15 cellular contexts compared by ENCODE assay signal in the genomic region with DNA sequence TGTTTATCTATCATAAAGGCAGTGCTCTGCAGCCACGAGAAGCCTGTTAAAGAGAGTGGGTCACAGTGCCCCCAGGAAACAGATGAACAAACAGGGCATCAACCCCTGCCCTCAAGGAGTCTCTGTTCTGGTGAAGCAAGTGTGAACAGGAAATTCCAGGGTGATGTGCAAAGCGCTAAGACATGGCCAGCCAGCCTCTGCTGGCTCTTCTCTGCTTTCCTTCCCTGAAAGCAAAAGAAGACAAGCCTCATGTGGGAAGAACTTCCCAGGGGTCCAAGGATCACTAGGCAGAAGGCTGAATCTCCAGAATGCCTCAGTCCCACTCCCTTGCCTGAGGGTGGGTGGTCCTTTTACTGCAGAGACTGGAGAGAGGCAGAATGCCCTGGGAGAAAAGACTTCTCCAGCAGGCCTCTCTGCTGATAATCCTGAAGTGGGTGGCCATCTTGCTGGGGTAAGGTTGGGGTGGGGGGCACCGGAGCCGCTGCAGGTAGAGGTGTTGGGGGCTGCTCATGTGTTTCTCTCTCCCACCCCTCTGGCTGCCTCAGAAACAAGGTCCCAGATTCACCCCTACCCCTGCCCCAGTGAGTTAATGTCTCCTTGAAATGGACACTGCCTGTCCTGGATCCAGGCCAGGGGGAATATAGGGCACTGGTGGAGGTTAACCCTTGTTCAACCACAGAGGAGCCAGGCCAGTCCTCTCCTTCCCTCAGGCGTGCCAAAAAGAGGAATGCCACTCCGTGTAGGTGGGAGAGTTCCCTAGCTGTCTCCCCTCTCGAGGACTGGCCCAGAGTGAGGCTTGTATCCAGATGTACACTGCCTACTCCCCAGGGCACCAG. TPM values are rescaled to one million over a fixed set of nuclear protein-coding genes. Genes with fewer than 3 reads are reported as not detected.
DNase-seq lines count a peak whose midpoint lies in the region; FAIRE-seq and TF ChIP-seq lines count a peak whose summit lies in the region.
"Had no signal": no experiment of that assay in that cellular context is flagged by ENCODE, and none has a peak within 500 bp of the region (broad histone marks: within the 10 kb centered on the region; RNA-seq: fewer than 3 reads in every experiment).

No MANE protein-coding gene starts in this region.

- H3K4me1 ChIP-seq in small intestine (ENCODE audit: control insufficient read depth in 2 of 2, insufficient read depth in 1 of 2, low read depth in 1 of 2, low read length in 1 of 2), result peaks cover 0 to 6% of the 10 kb centered on the region in 2 donors

- H3K27me3 Mint-ChIP-seq in activated naive CD4-positive, alpha-beta T cell treated with anti-CD3 and anti-CD28 coated beads, Interleukin-2, amount 50 U/mL, for 24 hours, result no peaks in the 10 kb centered on the region
- peaks cover 23% of the 10 kb centered on the region for H3K27me3 Mint-ChIP-seq in activated naive CD4-positive, alpha-beta T cell treated with anti-CD3 and anti-CD28 coated beads, Interleukin-2, amount 10 ng/mL, durations not matched to agents 7 days and 5 days

- H3K27ac Mint-ChIP-seq in activated naive CD4-positive, alpha-beta T cell treated with anti-CD3 and anti-CD28 coated beads, Interleukin-2, amount 50 U/mL, for 24 hours, result no peak overlapping the region
- H3K27ac Mint-ChIP-seq in activated naive CD4-positive, alpha-beta T cell treated with anti-CD3 and anti-CD28 coated beads, Interleukin-2, amount 10 ng/mL, durations not matched to agents 7 days and 5 days, result no peak overlapping the region
- H3K27ac Mint-ChIP-seq: H9 had no signal

- 82 to 88% (median 86%) methylated on average over 7 of the region's 7 CpGs for WGBS in small intestine, 3 donors

- no peaks in the 10 kb centered on the region for H3K36me3 Mint-ChIP-seq in activated naive CD4-positive, alpha-beta T cell treated with anti-CD3 and anti-CD28 coated beads, Interleukin-2, amount 50 U/mL, for 24 hours
- no peaks in the 10 kb centered on the region for H3K36me3 Mint-ChIP-seq in activated naive CD4-positive, alpha-beta T cell treated with anti-CD3 and anti-CD28 coated beads, Interleukin-2, amount 10 ng/mL, durations not matched to agents 7 days and 5 days

- H3K9me3 ChIP-seq in SK-N-MC (ENCODE audit: low read depth, low read length) (no peaks in the 10 kb centered on the region), small intestine (ENCODE audit: control insufficient read depth, low read depth) (no peaks in the 10 kb centered on the region)

- no peak for DNase-seq in activated naive CD4-positive, alpha-beta T cell treated with anti-CD3 and anti-CD28 coated beads, Interleukin-2, amount 10 ng/mL, durations not matched to agents 7 days and 5 days
- no peak for DNase-seq in SK-N-MC (ENCODE audit: low read depth, low spot score)
- peak; percentile 46 for DNase-seq in fibroblast of pulmonary artery (ENCODE audit: low read depth)
- DNase-seq in substantia nigra (lab: John Stamatoyannopoulos, UW), result peak in 1 of 49 donors; percentile 82
- no peak for DNase-seq in NCI-H446 (lab: John Stamatoyannopoulos, UW)
- no peak for DNase-seq in small intestine
- DNase-seq in NCI-H345 (lab: John Stamatoyannopoulos, UW), result no peak
- DNase-seq: aorta; H9; left ventricle myocardium superior; NCI-H1105; stimulated activated CD4-positive, alpha-beta T cell treated with anti-CD3 and anti-CD28 coated beads, Interleukin-15, amount 100 ng/mL, for 24 hours had no signal

- H3K36me3 ChIP-seq in SK-N-MC (ENCODE audit: insufficient read depth, low read length), result no peaks in the 10 kb centered on the region
- H3K36me3 ChIP-seq in small intestine (ENCODE audit: control insufficient read depth in 2 of 2, insufficient read depth in 2 of 2, low read length in 2 of 2), result no peaks in the 10 kb centered on the region

- FAIRE-seq in small intestine (lab: Jason Lieb, UNC), result no peak
- FAIRE-seq: urothelium cell line had no signal

- no peaks in the 10 kb centered on the region for H3K27me3 ChIP-seq in small intestine (ENCODE audit: control insufficient read depth in 2 of 2, insufficient read depth in 2 of 2, low read length in 2 of 2)

- no peak overlapping the region for H3K9ac ChIP-seq in SK-N-MC (ENCODE audit: insufficient read length)
- H3K9ac ChIP-seq: parathyroid adenoma had no signal

- CTCF ChIA-PET in activated naive CD4-positive, alpha-beta T cell treated with anti-CD3 and anti-CD28 coated beads, Interleukin-2, amount 10 ng/mL, durations not matched to agents 7 days and 5 days (lab: Charles Lee), result interaction anchor here (0.9 to 5.0 kb wide), 4 partner anchors 9 to 22 kb away, joined by 3 to 48 read pairs (median 4); no protein-coding TSS in a partner anchor

- H3K4me3 Mint-ChIP-seq in activated naive CD4-positive, alpha-beta T cell treated with anti-CD3 and anti-CD28 coated beads, Interleukin-2, amount 50 U/mL, for 24 hours, result peak overlapping the region; percentile 79
- no peak overlapping the region for H3K4me3 Mint-ChIP-seq in activated naive CD4-positive, alpha-beta T cell treated with anti-CD3 and anti-CD28 coated beads, Interleukin-2, amount 10 ng/mL, durations not matched to agents 7 days and 5 days

- H3K9me3 Mint-ChIP-seq in activated naive CD4-positive, alpha-beta T cell treated with anti-CD3 and anti-CD28 coated beads, Interleukin-2, amount 50 U/mL, for 24 hours, result no peaks in the 10 kb centered on the region
- H3K9me3 Mint-ChIP-seq in activated naive CD4-positive, alpha-beta T cell treated with anti-CD3 and anti-CD28 coated beads, Interleukin-2, amount 10 ng/mL, durations not matched to agents 7 days and 5 days, result no peaks in the 10 kb centered on the region

- no peak overlapping the region for H3K27ac ChIP-seq in SK-N-MC
- H3K27ac ChIP-seq in substantia nigra (ENCODE audit: low read depth, low read length, poor library complexity, severe bottlenecking), result peak overlapping the region; percentile 18
- H3K27ac ChIP-seq in small intestine (ENCODE audit: low read depth in 1 of 2, low read length in 1 of 2), result no peak overlapping the region
- H3K27ac ChIP-seq: parathyroid adenoma had no signal

- no peak for TF ChIP-seq CTCF in fibroblast of pulmonary artery (IDR thresholded peaks at IDR 0.05; ENCODE audit: low read length, missing control alignments)

- H3K4me1 Mint-ChIP-seq in activated naive CD4-positive, alpha-beta T cell treated with anti-CD3 and anti-CD28 coated beads, Interleukin-2, amount 50 U/mL, for 24 hours, result peaks cover 34% of the 10 kb centered on the region
- peaks cover 33% of the 10 kb centered on the region for H3K4me1 Mint-ChIP-seq in activated naive CD4-positive, alpha-beta T cell treated with anti-CD3 and anti-CD28 coated beads, Interleukin-2, amount 10 ng/mL, durations not matched to agents 7 days and 5 days

- H3K4me3 ChIP-seq in SK-N-MC, result peak overlapping the region; percentile 85; the same call in 1 of the 2 replicates
- H3K4me3 ChIP-seq in fibroblast of pulmonary artery (replicated peaks; ENCODE audit: low read depth, low read length), result no peak overlapping the region
- no peak overlapping the region for H3K4me3 ChIP-seq in small intestine (ENCODE audit: low read depth in 1 of 2, low read length in 2 of 2)

RNA-seq across cellular contexts. Expression of a gene that starts 2.4 kb away (rescaled TPM):
- 1 to 10 TPM in 2 of 3 donors, not detected in 1; 3.0 to 4.0 TPM for polyA plus RNA-seq in small intestine

RNA-seq across cellular contexts. Expression of a gene that starts 5.9 kb away (rescaled TPM):
- 10 to 100 TPM; 19.7 to 29.0 (median 21.9) TPM for polyA plus RNA-seq in small intestine

RNA-seq across cellular contexts. Expression of a gene that starts 26.8 kb away (rescaled TPM):
- polyA plus RNA-seq in small intestine, result 100 to 1,000 TPM in 2 of 3 donors, 10 to 100 TPM in 1; 66.4 to 326 (median 304) TPM

RNA-seq across cellular contexts. Expression of a gene that starts 27.4 kb away (rescaled TPM):
- polyA plus RNA-seq in small intestine, result 1 to 10 TPM in 2 of 3 donors, under 1 TPM in 1; 0.67 to 7.3 (median 1.4) TPM

RNA-seq across cellular contexts. Expression of a gene that starts 28.5 kb away (rescaled TPM):
- polyA plus RNA-seq in small intestine, result 1 to 10 TPM; 6.5 to 9.4 (median 8.7) TPM
